In the genomic region with DNA sequence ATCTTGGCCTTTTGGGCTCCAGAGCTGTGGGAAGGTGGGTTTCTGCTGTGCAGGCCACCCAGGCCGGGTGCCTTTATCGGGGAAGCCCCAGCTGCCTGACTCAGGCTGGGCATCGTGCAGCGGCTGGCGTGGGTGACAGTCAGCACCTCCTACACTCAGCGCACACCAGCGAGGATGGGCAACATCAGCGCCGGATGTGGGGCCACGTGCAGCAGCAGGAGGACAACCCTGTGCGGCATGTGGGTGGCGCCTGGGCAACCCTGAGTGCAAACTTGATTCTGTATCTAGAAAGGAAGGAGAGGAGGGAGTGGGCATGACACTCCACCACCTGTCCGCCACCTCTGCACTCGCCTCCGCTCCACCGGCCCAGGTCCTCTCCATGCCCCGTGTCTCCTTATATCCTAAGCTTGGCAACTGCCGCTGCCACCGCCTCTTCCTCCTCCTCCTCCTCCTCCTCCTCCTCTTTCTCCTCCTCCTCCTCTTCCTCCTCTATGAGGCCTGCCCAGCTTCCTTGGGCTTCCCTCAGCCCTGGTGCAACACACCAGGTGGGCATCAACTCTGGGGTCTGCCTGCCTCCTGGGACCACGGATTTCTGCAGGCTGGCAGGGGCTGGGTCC, we compare ENCODE assay signal across 1 cellular context.
TF ChIP-seq lines count a peak whose summit lies in the region.

No MANE protein-coding gene starts in this region.

TF ChIP-seq in GM23338, 12 proteins besides CTCF, POLR2A, EP300 and RAD21 (continued from another document):
- TF ChIP-seq ETS1 (IDR thresholded peaks at IDR 0.05) (no peak), NANOG (IDR thresholded peaks at IDR 0.05; ENCODE audit: borderline replicate concordance) (no peak), STAT1 (IDR thresholded peaks at IDR 0.05; ENCODE audit: unreplicated experiment) (no peak), EZH2 (IDR thresholded peaks at IDR 0.05; ENCODE audit: low read depth, unreplicated experiment) (no peak), ZNF114 (CRISPR knock-in tag; IDR thresholded peaks at IDR 0.05) (no peak)
- TF ChIP-seq, protein P1, sequence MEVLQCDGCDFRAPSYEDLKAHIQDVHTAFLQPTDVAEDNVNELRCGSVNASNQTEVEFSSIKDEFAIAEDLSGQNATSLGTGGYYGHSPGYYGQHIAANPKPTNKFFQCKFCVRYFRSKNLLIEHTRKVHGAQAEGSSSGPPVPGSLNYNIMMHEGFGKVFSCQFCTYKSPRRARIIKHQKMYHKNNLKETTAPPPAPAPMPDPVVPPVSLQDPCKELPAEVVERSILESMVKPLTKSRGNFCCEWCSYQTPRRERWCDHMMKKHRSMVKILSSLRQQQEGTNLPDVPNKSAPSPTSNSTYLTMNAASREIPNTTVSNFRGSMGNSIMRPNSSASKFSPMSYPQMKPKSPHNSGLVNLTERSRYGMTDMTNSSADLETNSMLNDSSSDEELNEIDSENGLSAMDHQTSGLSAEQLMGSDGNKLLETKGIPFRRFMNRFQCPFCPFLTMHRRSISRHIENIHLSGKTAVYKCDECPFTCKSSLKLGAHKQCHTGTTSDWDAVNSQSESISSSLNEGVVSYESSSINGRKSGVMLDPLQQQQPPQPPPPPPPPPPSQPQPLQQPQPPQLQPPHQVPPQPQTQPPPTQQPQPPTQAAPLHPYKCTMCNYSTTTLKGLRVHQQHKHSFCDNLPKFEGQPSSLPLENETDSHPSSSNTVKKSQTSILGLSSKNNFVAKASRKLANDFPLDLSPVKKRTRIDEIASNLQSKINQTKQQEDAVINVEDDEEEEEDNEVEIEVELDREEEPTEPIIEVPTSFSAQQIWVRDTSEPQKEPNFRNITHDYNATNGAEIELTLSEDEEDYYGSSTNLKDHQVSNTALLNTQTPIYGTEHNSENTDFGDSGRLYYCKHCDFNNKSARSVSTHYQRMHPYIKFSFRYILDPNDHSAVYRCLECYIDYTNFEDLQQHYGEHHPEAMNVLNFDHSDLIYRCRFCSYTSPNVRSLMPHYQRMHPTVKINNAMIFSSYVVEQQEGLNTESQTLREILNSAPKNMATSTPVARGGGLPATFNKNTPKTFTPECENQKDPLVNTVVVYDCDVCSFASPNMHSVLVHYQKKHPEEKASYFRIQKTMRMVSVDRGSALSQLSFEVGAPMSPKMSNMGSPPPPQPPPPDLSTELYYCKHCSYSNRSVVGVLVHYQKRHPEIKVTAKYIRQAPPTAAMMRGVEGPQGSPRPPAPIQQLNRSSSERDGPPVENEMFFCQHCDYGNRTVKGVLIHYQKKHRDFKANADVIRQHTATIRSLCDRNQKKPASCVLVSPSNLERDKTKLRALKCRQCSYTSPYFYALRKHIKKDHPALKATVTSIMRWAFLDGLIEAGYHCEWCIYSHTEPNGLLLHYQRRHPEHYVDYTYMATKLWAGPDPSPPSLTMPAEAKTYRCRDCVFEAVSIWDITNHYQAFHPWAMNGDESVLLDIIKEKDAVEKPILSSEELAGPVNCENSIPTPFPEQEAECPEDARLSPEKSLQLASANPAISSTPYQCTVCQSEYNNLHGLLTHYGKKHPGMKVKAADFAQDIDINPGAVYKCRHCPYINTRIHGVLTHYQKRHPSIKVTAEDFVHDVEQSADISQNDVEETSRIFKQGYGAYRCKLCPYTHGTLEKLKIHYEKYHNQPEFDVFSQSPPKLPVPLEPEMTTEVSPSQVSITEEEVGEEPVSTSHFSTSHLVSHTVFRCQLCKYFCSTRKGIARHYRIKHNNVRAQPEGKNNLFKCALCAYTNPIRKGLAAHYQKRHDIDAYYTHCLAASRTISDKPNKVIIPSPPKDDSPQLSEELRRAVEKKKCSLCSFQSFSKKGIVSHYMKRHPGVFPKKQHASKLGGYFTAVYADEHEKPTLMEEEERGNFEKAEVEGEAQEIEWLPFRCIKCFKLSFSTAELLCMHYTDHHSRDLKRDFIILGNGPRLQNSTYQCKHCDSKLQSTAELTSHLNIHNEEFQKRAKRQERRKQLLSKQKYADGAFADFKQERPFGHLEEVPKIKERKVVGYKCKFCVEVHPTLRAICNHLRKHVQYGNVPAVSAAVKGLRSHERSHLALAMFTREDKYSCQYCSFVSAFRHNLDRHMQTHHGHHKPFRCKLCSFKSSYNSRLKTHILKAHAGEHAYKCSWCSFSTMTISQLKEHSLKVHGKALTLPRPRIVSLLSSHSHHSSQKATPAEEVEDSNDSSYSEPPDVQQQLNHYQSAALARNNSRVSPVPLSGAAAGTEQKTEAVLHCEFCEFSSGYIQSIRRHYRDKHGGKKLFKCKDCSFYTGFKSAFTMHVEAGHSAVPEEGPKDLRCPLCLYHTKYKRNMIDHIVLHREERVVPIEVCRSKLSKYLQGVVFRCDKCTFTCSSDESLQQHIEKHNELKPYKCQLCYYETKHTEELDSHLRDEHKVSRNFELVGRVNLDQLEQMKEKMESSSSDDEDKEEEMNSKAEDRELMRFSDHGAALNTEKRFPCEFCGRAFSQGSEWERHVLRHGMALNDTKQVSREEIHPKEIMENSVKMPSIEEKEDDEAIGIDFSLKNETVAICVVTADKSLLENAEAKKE (CRISPR knock-in tag; IDR thresholded peaks at IDR 0.05): no peak
